9 cellular contexts compared by ENCODE assay signal in genomic region chr11:62245271-62245753, GRCh38. TPM values are rescaled to one million over a fixed set of nuclear protein-coding genes. Genes with fewer than 3 reads are reported as not detected.
A peak's percentile ranks its signal among the peaks of the same experiment; 100 is the strongest.
DNase-seq lines count a peak whose midpoint lies in the region; ATAC-seq and TF ChIP-seq lines count a peak whose summit lies in the region.
"Had no signal": no experiment of that assay in that cellular context is flagged by ENCODE, and none has a peak within 500 bp of the region (broad histone marks: within the 10 kb centered on the region; RNA-seq: fewer than 3 reads in every experiment).

No MANE protein-coding gene starts in this region.

- peaks cover 5% of the 10 kb centered on the region for H3K36me3 Mint-ChIP-seq in activated CD4-positive, alpha-beta memory T cell treated with anti-CD3 and anti-CD28 coated beads for 36 hours

- CTCF ChIA-PET in activated CD4-positive, alpha-beta memory T cell treated with anti-CD3 and anti-CD28 coated beads for 36 hours (lab: Charles Lee): no interaction called here

- TF ChIP-seq CTCF in C4-2B (conservative IDR thresholded peaks at IDR 0.05) (peak; percentile 28), HL-60 (IDR thresholded peaks at IDR 0.05; ENCODE audit: insufficient read depth, low read length) (no peak)

- no peak overlapping the region for H3K4me3 Mint-ChIP-seq in activated CD4-positive, alpha-beta memory T cell treated with anti-CD3 and anti-CD28 coated beads for 36 hours

- H3K27me3 Mint-ChIP-seq in activated CD4-positive, alpha-beta memory T cell treated with anti-CD3 and anti-CD28 coated beads for 36 hours: peaks cover 27% of the 10 kb centered on the region

- no peak overlapping the region for H3K27ac ChIP-seq in C4-2B
- no peak overlapping the region for H3K27ac ChIP-seq in HL-60 (replicated peaks)

- ATAC-seq in HG03159 (IDR thresholded peaks at IDR 0.05; ENCODE audit: unreplicated experiment): no peak
- no peak for ATAC-seq in GM18870 (IDR thresholded peaks at IDR 0.05; ENCODE audit: unreplicated experiment)

- H3K4me3 ChIP-seq in HL-60 (replicated peaks; ENCODE audit: insufficient read depth, low read length): no peak overlapping the region

- no peaks in the 10 kb centered on the region for H3K4me1 Mint-ChIP-seq in activated CD4-positive, alpha-beta memory T cell treated with anti-CD3 and anti-CD28 coated beads for 36 hours (ENCODE audit: low read depth)

- intact Hi-C loops in activated CD4-positive, alpha-beta memory T cell treated with anti-CD3 and anti-CD28 coated beads for 36 hours (cut with micrococcal nuclease): no loop called here

- DNase-seq in HL-60 (ENCODE audit: low read depth in 1 of 2, low spot score in 1 of 2): peak; percentile 5 to 34
- DNase-seq in activated CD4-positive, alpha-beta memory T cell treated with anti-CD3 and anti-CD28 coated beads for 36 hours: peak; percentile 58
- DNase-seq in left kidney (ENCODE audit: low read depth, low spot score): peak; percentile 90
- no peak for DNase-seq in activated effector memory CD4-positive, alpha-beta T cell treated with Interleukin-2 at 50 U/mL for 16 hours
- no peak for DNase-seq in stimulated activated CD4-positive, alpha-beta T cell treated with anti-CD3 and anti-CD28 coated beads, Interleukin-4, amount 100 ng/mL, for 24 hours
- DNase-seq: kidney had no signal

- H3K27me3 ChIP-seq in HL-60 (ENCODE audit: insufficient read depth, poor library complexity, severe bottlenecking): peaks cover 4% of the 10 kb centered on the region

- peaks cover 8% of the 10 kb centered on the region for H3K9me3 Mint-ChIP-seq in activated CD4-positive, alpha-beta memory T cell treated with anti-CD3 and anti-CD28 coated beads for 36 hours

- no peak overlapping the region for H3K27ac Mint-ChIP-seq in activated CD4-positive, alpha-beta memory T cell treated with anti-CD3 and anti-CD28 coated beads for 36 hours

- POLR2A ChIA-PET in activated CD4-positive, alpha-beta memory T cell treated with anti-CD3 and anti-CD28 coated beads for 36 hours (lab: Charles Lee): no interaction called here

RNA-seq across cellular contexts. Expression of gene SCGB1D2, which starts 3.3 kb away (rescaled TPM):
- not detected for total RNA-seq in activated CD4-positive, alpha-beta memory T cell treated with anti-CD3 and anti-CD28 coated beads for 36 hours

RNA-seq across cellular contexts. Expression of gene SCGB2A2, which starts 24.6 kb away (rescaled TPM):
- not detected for total RNA-seq in activated CD4-positive, alpha-beta memory T cell treated with anti-CD3 and anti-CD28 coated beads for 36 hours
- total RNA-seq: kidney had no signal

RNA-seq across cellular contexts. Expression of gene SCGB2A1, which starts 36.8 kb away (rescaled TPM):
- total RNA-seq in activated CD4-positive, alpha-beta memory T cell treated with anti-CD3 and anti-CD28 coated beads for 36 hours: not detected

RNA-seq across cellular contexts. Expression of gene SCGB1D4, which starts 53.6 kb away (rescaled TPM):
- not detected for total RNA-seq in activated CD4-positive, alpha-beta memory T cell treated with anti-CD3 and anti-CD28 coated beads for 36 hours
- total RNA-seq: kidney had no signal

RNA-seq across cellular contexts. Expression of gene SCGB1D1, which starts 55.3 kb away (rescaled TPM):
- total RNA-seq in activated CD4-positive, alpha-beta memory T cell treated with anti-CD3 and anti-CD28 coated beads for 36 hours: not detected
- total RNA-seq: kidney had no signal

Comparison
In these comparisons a context has a peak if more than half of its experiments do, and no peak if none do; other contexts are left out.
1. DNase-seq: peak in HL-60 (2 of 2), activated CD4-positive, alpha-beta memory T cell treated with anti-CD3 and anti-CD28 coated beads for 36 hours (single experiment) and left kidney (single experiment); none in activated effector memory CD4-positive, alpha-beta T cell treated with Interleukin-2 at 50 U/mL for 16 hours (single experiment) and stimulated activated CD4-positive, alpha-beta T cell treated with anti-CD3 and anti-CD28 coated beads, Interleukin-4, amount 100 ng/mL, for 24 hours (single experiment).